In genomic region chr17:76353004-76353598, GRCh38 we compare ENCODE assay signal across 8 cellular contexts. TPM values are rescaled to one million over a fixed set of nuclear protein-coding genes. Genes with fewer than 3 reads are reported as not detected.
DNase-seq lines count a peak whose midpoint lies in the region; ATAC-seq and TF ChIP-seq lines count a peak whose summit lies in the region.

No MANE protein-coding gene starts in this region.

- H3K36me3 ChIP-seq in iPS DF 6.9 (ENCODE audit: control insufficient read depth, insufficient read depth, low read length) (no peaks in the 10 kb centered on the region), skeletal muscle tissue (ENCODE audit: control insufficient read depth in 3 of 3, insufficient read depth in 3 of 3, low read length in 3 of 3) (no peaks in the 10 kb centered on the region)

- H3K4me3 ChIP-seq in GM12864 (ENCODE audit: low read depth, low read length) (peak overlapping the region; percentile 71), LNCaP clone FGC (ENCODE audit: low read depth, low read length) (peak overlapping the region; percentile 90), iPS DF 6.9 (ENCODE audit: low read length) (peak overlapping the region; percentile 93; the same call in 1 of the 2 replicates), skeletal muscle tissue (ENCODE audit: low read length in 3 of 3) (peak overlapping the region; percentile 70 to 95 (median 93))

- ATAC-seq in GM21619 (IDR thresholded peaks at IDR 0.05; ENCODE audit: unreplicated experiment), result peak; percentile 17

- peak overlapping the region; percentile 81 to 95 (median 87) for H3K9ac ChIP-seq in skeletal muscle tissue (ENCODE audit: low read depth in 1 of 3, low read length in 3 of 3)

- H3K27me3 ChIP-seq in iPS DF 6.9 (ENCODE audit: control insufficient read depth, insufficient read depth, low read length), result no peaks in the 10 kb centered on the region
- no peaks in the 10 kb centered on the region for H3K27me3 ChIP-seq in skeletal muscle tissue (ENCODE audit: control insufficient read depth in 3 of 3, insufficient read depth in 3 of 3, low read length in 3 of 3)

- H3K9me3 ChIP-seq in iPS DF 6.9 (ENCODE audit: control insufficient read depth, insufficient read depth, low read length) (no peaks in the 10 kb centered on the region), skeletal muscle tissue (ENCODE audit: control insufficient read depth in 3 of 3, low read length in 3 of 3) (no peaks in the 10 kb centered on the region)

- DNase-seq in GM12864 (ENCODE audit: low read depth) (no peak), LNCaP clone FGC (ENCODE audit: low read depth) (no peak), iPS DF 6.9 (ENCODE audit: low read depth, low spot score) (no peak), NCI-H1105 treated with DMSO at 0.1 percent for 48 hours (lab: John Stamatoyannopoulos, UW) (no peak), mesenteric fat pad (ENCODE audit: low spot score) (no peak)

- TF ChIP-seq CTCF in GM12864 (IDR thresholded peaks at IDR 0.05; ENCODE audit: low read depth, low read length, missing control alignments) (no peak), LNCaP clone FGC (IDR thresholded peaks at IDR 0.05; ENCODE audit: control insufficient read depth, extremely low read depth, insufficient read depth) (no peak)

- 1% methylated on average over 42 to 51 of the region's 51 CpGs for WGBS in adipose tissue, 3 donors
- no CpG with 5 or more reads among the region's 51 CpGs for WGBS in iPS DF 6.9 (ENCODE audit: insufficient coverage, insufficient read length)

- H3K4me1 ChIP-seq in iPS DF 6.9 (ENCODE audit: control insufficient read depth, insufficient read depth, low read length) (peaks cover 1% of the 10 kb centered on the region; the same call in 1 of the 2 replicates), skeletal muscle tissue (ENCODE audit: control insufficient read depth in 3 of 3, insufficient read depth in 3 of 3, low read length in 3 of 3) (peaks cover 7 to 9% (median 9%) of the 10 kb centered on the region in 3 donors)

- H3K27ac ChIP-seq in adipose tissue (ENCODE audit: low read depth, low read length) (peak overlapping the region; percentile 64), iPS DF 6.9 (ENCODE audit: low read length) (no peak overlapping the region), skeletal muscle tissue (ENCODE audit: low read depth, low read length) (peak overlapping the region; percentile 93)

RNA-seq across cellular contexts. Expression of gene PRPSAP1, which starts 0.6 kb away (rescaled TPM):
- polyA plus RNA-seq in adipose tissue, result 10 to 100 TPM; 25.6 to 40.7 (median 30.6) TPM
- total RNA-seq in skeletal muscle tissue (24.0 TPM), mesenteric fat pad (38.2 TPM)

RNA-seq across cellular contexts. Expression of gene SPHK1, which starts 31.3 kb away (rescaled TPM):
- 10 to 100 TPM in 2 of 3 donors, 1 to 10 TPM in 1; 8.4 to 33.0 (median 15.5) TPM for polyA plus RNA-seq in adipose tissue
- total RNA-seq in skeletal muscle tissue, result 2.1 TPM
- 26.5 TPM for total RNA-seq in mesenteric fat pad

RNA-seq across cellular contexts. Expression of gene QRICH2, which starts 45.0 kb away (rescaled TPM):
- polyA plus RNA-seq in adipose tissue, result 1 to 10 TPM; 1.3 to 2.2 (median 2.2) TPM
- total RNA-seq in skeletal muscle tissue (2.1 TPM), mesenteric fat pad (1.3 TPM)
